In the genomic region with DNA sequence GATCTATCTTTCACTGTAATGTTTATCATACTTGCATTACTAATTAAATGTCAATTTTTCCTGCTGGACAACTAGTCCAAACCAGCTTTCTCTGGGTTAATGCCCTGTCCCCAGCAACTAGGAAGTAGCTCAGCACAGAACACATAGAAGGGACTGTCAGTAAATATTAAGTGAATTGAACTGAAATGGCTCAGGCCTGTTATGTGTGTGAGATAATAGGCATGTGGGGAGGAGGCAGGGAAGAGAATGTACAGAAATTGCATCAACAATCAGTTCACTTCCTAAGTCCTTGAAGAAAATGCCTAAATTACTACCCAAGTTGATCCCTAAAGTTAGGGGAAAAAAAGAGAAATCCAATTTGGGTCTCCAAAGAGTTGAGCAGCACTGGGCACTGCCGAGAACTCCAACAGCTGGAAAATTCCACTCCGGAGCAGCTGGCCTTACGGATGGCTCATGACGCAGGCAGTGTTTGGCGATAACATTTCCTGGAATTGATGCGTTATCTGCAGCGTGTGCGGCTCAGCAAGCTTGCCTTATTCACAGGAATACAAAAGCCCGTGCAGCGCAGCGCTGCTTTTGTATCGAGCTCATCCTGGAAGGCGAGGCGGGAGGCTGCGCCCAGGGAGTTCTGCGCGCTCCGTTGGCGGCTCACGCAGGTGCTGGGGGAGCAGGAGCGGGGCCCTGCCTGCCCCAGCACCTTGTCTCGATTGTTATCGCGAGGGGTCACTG, we compare ENCODE assay signal across 12 cellular contexts.
DNase-seq lines count a peak whose midpoint lies in the region; ATAC-seq, FAIRE-seq and TF ChIP-seq lines count a peak whose summit lies in the region.
"Had no signal": no experiment of that assay in that cellular context is flagged by ENCODE, and none has a peak within 500 bp of the region (broad histone marks: within the 10 kb centered on the region; RNA-seq: fewer than 3 reads in every experiment).

No MANE protein-coding gene starts in this region.

- 10% methylated on average over 5 of the region's 24 CpGs for WGBS in SK-N-SH (ENCODE audit: low lambda C conversion rate)
- 6 to 10% methylated on average over 24 of the region's 24 CpGs for WGBS in pancreas, 2 donors

- TF ChIP-seq EP300 in SK-N-SH (IDR thresholded peaks at IDR 0.05; ENCODE audit: borderline replicate concordance in 1 of 2, low read depth in 1 of 2, low read length in 1 of 2): peak in 1 of 2 experiments; percentile 82; a peak in 2 of 4 replicates

- no peaks in the 10 kb centered on the region for H3K79me2 ChIP-seq in SK-N-SH (ENCODE audit: insufficient read depth)

- FAIRE-seq in pancreas (lab: Jason Lieb, UNC): no peak

- no peak overlapping the region for H2AFZ ChIP-seq in SK-N-SH (ENCODE audit: low read depth)

- peak overlapping the region in 1 of 2 experiments; percentile 23; a peak in 1 of 4 replicates for H3K4me3 ChIP-seq in SK-N-SH (ENCODE audit: low read depth in 2 of 2, low read length in 1 of 2)
- H3K4me3 ChIP-seq in pancreas: peak overlapping the region in 1 of 4 donors; percentile 31
- peak overlapping the region in 1 of 3 donors; percentile 7 for H3K4me3 ChIP-seq in breast epithelium

- no peaks in the 10 kb centered on the region for H3K9me2 ChIP-seq in SK-N-SH

- no peak for TF ChIP-seq CTCF in SK-N-SH (IDR thresholded peaks at IDR 0.05)
- no peak for TF ChIP-seq CTCF in pancreas (IDR thresholded peaks at IDR 0.05)
- no peak for TF ChIP-seq CTCF in breast epithelium (IDR thresholded peaks at IDR 0.05)

- H3K9me3 ChIP-seq in SK-N-SH (no peaks in the 10 kb centered on the region; the same call in 1 of the 2 replicates), pancreas (no peaks in the 10 kb centered on the region), breast epithelium (no peaks in the 10 kb centered on the region)

- H3K9ac ChIP-seq in SK-N-SH: no peak overlapping the region

- H3K27ac ChIP-seq in SK-N-SH (ENCODE audit: low read depth in 2 of 2, low read length in 1 of 2): peak overlapping the region; percentile 11 to 99; a peak in 3 of 4 replicates
- H3K27ac ChIP-seq in pancreas: peak overlapping the region in 1 of 4 donors; percentile 34
- H3K27ac ChIP-seq in breast epithelium: peak overlapping the region in 1 of 2 donors; percentile 43

- CTCF ChIA-PET in SK-N-SH (lab: Yijun Ruan, JAX): interaction anchor here (0.7 to 1.2 kb wide), 5 partner anchors 15 to 396 kb away, joined by 3 read pairs; no protein-coding TSS in a partner anchor

- TF ChIP-seq POLR2A in breast epithelium (IDR thresholded peaks at IDR 0.05): no peak

- H3K4me1 ChIP-seq in SK-N-SH (ENCODE audit: control insufficient read depth in 1 of 2, insufficient read depth in 2 of 2, low read depth in 1 of 2, low read length in 1 of 2) (peaks cover 0 to 26% of the 10 kb centered on the region in 2 experiments; a peak in 2 of 4 replicates), pancreas (peaks cover 0 to 5% (median 0%) of the 10 kb centered on the region in 3 donors), breast epithelium (no peaks in the 10 kb centered on the region)

- no peaks in the 10 kb centered on the region for H3F3A ChIP-seq in SK-N-SH (replicated peaks; ENCODE audit: insufficient read depth)

- no peak overlapping the region for H3K4me2 ChIP-seq in SK-N-SH

- no peaks in the 10 kb centered on the region for H4K20me1 ChIP-seq in SK-N-SH (ENCODE audit: insufficient read depth)

- H3K36me3 ChIP-seq in SK-N-SH (replicated peaks in 1 of 2; ENCODE audit: control insufficient read depth in 1 of 2, insufficient read depth in 2 of 2, low read length in 1 of 2) (no peaks in the 10 kb centered on the region), pancreas (no peaks in the 10 kb centered on the region), breast epithelium (no peaks in the 10 kb centered on the region)

- H3K27me3 ChIP-seq in SK-N-SH (ENCODE audit: insufficient read depth) (no peaks in the 10 kb centered on the region), pancreas (no peaks in the 10 kb centered on the region), breast epithelium (no peaks in the 10 kb centered on the region)

- peak in 3 of 4 donors; percentile 75 to 89 (median 85) for ATAC-seq in pancreas
- no peak for ATAC-seq in HG03159 (IDR thresholded peaks at IDR 0.05; ENCODE audit: unreplicated experiment)
- ATAC-seq: naive thymus-derived CD4-positive, alpha-beta T cell; stimulated activated memory B cell treated with anti-CD40 and anti-IgM and Interleukin-4, amounts not matched to agents 10 μg/mL and 1 μg/mL and 100 μg/mL, for 72 hours had no signal

- peak; percentile 43 for TF ChIP-seq RAD21 in SK-N-SH (IDR thresholded peaks at IDR 0.05; ENCODE audit: low read length)

- peak; percentile 10 for DNase-seq in Ammon's horn (ENCODE audit: low spot score)
- DNase-seq in SK-N-SH: peak; percentile 80
- peak in 38 of 42 donors; percentile 6 to 63 (median 33) for DNase-seq in head of caudate nucleus
- DNase-seq in pancreas: peak; percentile 18 to 64 (median 36)
- no peak for DNase-seq in breast epithelium (ENCODE audit: low spot score in 2 of 2)
- DNase-seq in medulla oblongata (ENCODE audit: extremely low spot score): no peak
- no peak for DNase-seq in T1000 (lab: John Stamatoyannopoulos, UW)
- DNase-seq: activated naive CD4-positive, alpha-beta T cell treated with anti-CD3 and anti-CD28 coated beads for 36 hours; DMS79; naive thymus-derived CD4-positive, alpha-beta T cell had no signal

- intact Hi-C loops in head of caudate nucleus (cut with DNase I) (no loop called here), pancreas (cut with DNase I) (no loop called here), breast epithelium (cut with DNase I; ENCODE audit: low total_unique reads) (no loop called here)

- POLR2A ChIA-PET in SK-N-SH (lab: Yijun Ruan, JAX): interaction anchor here (0.8 to 1.9 kb wide), 2 partner anchors 296 to 299 kb away, joined by 3 to 5 read pairs; partner anchors contain the start of gene LCORL

TF ChIP-seq in SK-N-SH, 30 proteins besides CTCF, POLR2A, EP300 and RAD21:
- TF ChIP-seq CHD2 (IDR thresholded peaks at IDR 0.05; ENCODE audit: low read length, partially characterized antibody) (peak; percentile 29), GATA2 (CRISPR knock-in tag; IDR thresholded peaks at IDR 0.05) (peak; percentile 95), RCOR1 (IDR thresholded peaks at IDR 0.05; ENCODE audit: low read length) (peak; percentile 73), FOXJ3 (CRISPR knock-in tag; IDR thresholded peaks at IDR 0.05) (peak; percentile 79; the same call in 1 of the 2 replicates), MXI1 (IDR thresholded peaks at IDR 0.05; ENCODE audit: low read depth, low read length) (peak; percentile 85), ZBTB33 (IDR thresholded peaks at IDR 0.05; ENCODE audit: borderline replicate concordance, low read depth) (no peak), GABPA (IDR thresholded peaks at IDR 0.05; ENCODE audit: low read depth) (no peak)

Comparison
In these comparisons a context has a peak if more than half of its experiments do, and no peak if none do; other contexts are left out.
1. DNase-seq: peak in Ammon's horn (single experiment), SK-N-SH (single experiment), head of caudate nucleus (38 of 42) and pancreas (6 of 6); none in breast epithelium (0 of 2), medulla oblongata (single experiment) and T1000 (single experiment).